Comparison of ENCODE assay signal across 11 cellular contexts in genomic region chr22:42961815-42962214, GRCh38. TPM values are rescaled to one million over a fixed set of nuclear protein-coding genes. Genes with fewer than 3 reads are reported as not detected.
DNase-seq lines count a peak whose midpoint lies in the region; ATAC-seq and TF ChIP-seq lines count a peak whose summit lies in the region.
"Had no signal": no experiment of that assay in that cellular context is flagged by ENCODE, and none has a peak within 500 bp of the region (broad histone marks: within the 10 kb centered on the region; RNA-seq: fewer than 3 reads in every experiment).

No MANE protein-coding gene starts in this region.

- no peak overlapping the region for H3K14ac ChIP-seq in trophoblast cell (ENCODE audit: low read length)

- peaks cover 19% of the 10 kb centered on the region for H3K79me2 ChIP-seq in trophoblast cell (ENCODE audit: control insufficient read depth, insufficient read depth, low read length, poor library complexity)

- H2BK5ac ChIP-seq in trophoblast cell (ENCODE audit: low read depth, low read length, poor library complexity): no peak overlapping the region

- H3K4me1 Mint-ChIP-seq in Caco-2 (ENCODE audit: low read depth, unreplicated experiment) (peaks cover 59% of the 10 kb centered on the region), endothelial cell (ENCODE audit: unreplicated experiment) (peaks cover 79% of the 10 kb centered on the region)

- DNase-seq in Caco-2: no peak
- DNase-seq in NCI-H69 (lab: John Stamatoyannopoulos, UW): peak; percentile 31
- DNase-seq in endothelial cell (ENCODE audit: low spot score): no peak
- no peak for DNase-seq in trophoblast cell
- no peak for DNase-seq in stimulated activated CD4-positive, alpha-beta T cell treated with anti-CD3 and anti-CD28 coated beads, Interleukin-1b, Interleukin-23, amount 100 ng/mL, for 48 hours
- DNase-seq in anterior cingulate cortex (lab: John Stamatoyannopoulos, UW): no peak
- DNase-seq in foreskin keratinocyte: no peak
- DNase-seq: activated T-cell treated with anti-CD3 and anti-CD28 coated beads, Interleukin-2, amount 50 U/mL, for 48 hours; DMS79; NCI-H526 had no signal

- intact Hi-C loops in Caco-2 (cut with micrococcal nuclease; ENCODE audit: unreplicated experiment): no loop called here

- H3K18ac ChIP-seq in trophoblast cell (ENCODE audit: low read length): no peak overlapping the region

- H3K27ac ChIP-seq in trophoblast cell (ENCODE audit: low read depth, low read length) (no peak overlapping the region), foreskin keratinocyte (no peak overlapping the region)

- H3K9ac ChIP-seq in trophoblast cell (ENCODE audit: low read length): no peak overlapping the region

- no peak overlapping the region for H3K23ac ChIP-seq in trophoblast cell (ENCODE audit: low read length)

- H3K9me3 Mint-ChIP-seq in Caco-2 (ENCODE audit: unreplicated experiment) (no peaks in the 10 kb centered on the region), endothelial cell (ENCODE audit: unreplicated experiment) (no peaks in the 10 kb centered on the region)

- H3K79me1 ChIP-seq in trophoblast cell (ENCODE audit: low read length): peaks cover 11% of the 10 kb centered on the region

- no peak overlapping the region for H2BK12ac ChIP-seq in trophoblast cell (ENCODE audit: low read length)

- H2AFZ ChIP-seq in trophoblast cell (ENCODE audit: insufficient read depth, low read length, poor library complexity): no peak overlapping the region

- H3K4me1 ChIP-seq in Caco-2 (peaks cover 44% of the 10 kb centered on the region), trophoblast cell (ENCODE audit: control insufficient read depth in 1 of 2, insufficient read depth in 2 of 2, low read length in 2 of 2) (peaks cover 22 to 25% of the 10 kb centered on the region in 2 experiments), foreskin keratinocyte (peaks cover 13% of the 10 kb centered on the region)

- peak overlapping the region; percentile 9 for H3K4ac ChIP-seq in trophoblast cell (ENCODE audit: low read depth, low read length)

- no peak overlapping the region for H3K4me2 ChIP-seq in trophoblast cell (ENCODE audit: low read length)

- no peaks in the 10 kb centered on the region for H3K27me3 Mint-ChIP-seq in Caco-2 (ENCODE audit: insufficient read depth, unreplicated experiment)
- H3K27me3 Mint-ChIP-seq in endothelial cell (ENCODE audit: unreplicated experiment): peaks cover 15% of the 10 kb centered on the region

- H3K27ac Mint-ChIP-seq in Caco-2 (ENCODE audit: unreplicated experiment) (peak overlapping the region; percentile 79), endothelial cell (ENCODE audit: unreplicated experiment) (peak overlapping the region; percentile 37)

- H3K36me3 ChIP-seq in Caco-2 (ENCODE audit: control insufficient read depth, insufficient read depth, low read length) (no peaks in the 10 kb centered on the region), trophoblast cell (ENCODE audit: control insufficient read depth in 1 of 2, insufficient read depth in 2 of 2, low read length in 2 of 2) (peaks cover 4 to 6% of the 10 kb centered on the region in 2 experiments)

- H3K9me3 ChIP-seq in Caco-2 (no peaks in the 10 kb centered on the region), trophoblast cell (ENCODE audit: insufficient read depth, low read depth, low read length) (no peaks in the 10 kb centered on the region)

- no TSS peak for BruUV-seq in Caco-2 (replicated peaks; lab: Mats Ljungman, UMichigan)

- TF ChIP-seq CTCF in Caco-2 (IDR thresholded peaks at IDR 0.05; ENCODE audit: insufficient read depth in 1 of 2, low read depth in 1 of 2, low read length in 1 of 2, severe bottlenecking in 1 of 2, unreplicated experiment in 1 of 2) (no peak), endothelial cell (IDR thresholded peaks at IDR 0.05; ENCODE audit: unreplicated experiment) (no peak), foreskin keratinocyte (conservative IDR thresholded peaks at IDR 0.05) (no peak)

- no peak overlapping the region for H4K12ac ChIP-seq in trophoblast cell (ENCODE audit: low read depth, low read length)

- H4K91ac ChIP-seq in trophoblast cell (ENCODE audit: low read depth, low read length): no peak overlapping the region

- WGBS in trophoblast cell (ENCODE audit: extremely low coverage, insufficient coverage, insufficient read length): no CpG with 5 or more reads among the region's 6 CpGs

- H3K36me3 Mint-ChIP-seq in Caco-2 (ENCODE audit: insufficient read depth, unreplicated experiment): peaks cover 55% of the 10 kb centered on the region
- peaks cover 7% of the 10 kb centered on the region for H3K36me3 Mint-ChIP-seq in endothelial cell (ENCODE audit: low read depth, unreplicated experiment)

- H4K8ac ChIP-seq in trophoblast cell (ENCODE audit: low read depth, low read length): no peak overlapping the region

- CTCF ChIA-PET in Caco-2 (lab: Charles Lee): interaction anchor here (0.6 to 2.0 kb wide), 2 partner anchors 9 to 94 kb away, joined by 3 to 7 read pairs; no protein-coding TSS in a partner anchor

- H3K27me3 ChIP-seq in Caco-2 (replicated peaks; ENCODE audit: control insufficient read depth, insufficient read depth, low read length): no peaks in the 10 kb centered on the region
- no peaks in the 10 kb centered on the region for H3K27me3 ChIP-seq in trophoblast cell (ENCODE audit: insufficient read depth, low read length)
- H3K27me3 ChIP-seq in foreskin keratinocyte: no peaks in the 10 kb centered on the region

- ATAC-seq in GM21390 (IDR thresholded peaks at IDR 0.05; ENCODE audit: unreplicated experiment) (no peak), foreskin keratinocyte (no peak)

- H3K4me3 Mint-ChIP-seq in Caco-2 (ENCODE audit: unreplicated experiment): no peak overlapping the region
- no peak overlapping the region for H3K4me3 Mint-ChIP-seq in endothelial cell (ENCODE audit: unreplicated experiment)

- H3K4me3 ChIP-seq in Caco-2 (ENCODE audit: low read depth, low read length) (no peak overlapping the region), trophoblast cell (ENCODE audit: low read depth, low read length) (no peak overlapping the region)

- no peak overlapping the region for H2AK5ac ChIP-seq in trophoblast cell (ENCODE audit: low read length)

- no peak overlapping the region for H2BK120ac ChIP-seq in trophoblast cell (ENCODE audit: insufficient read depth, low read length, poor library complexity)

- POLR2A ChIA-PET in Caco-2 (lab: Charles Lee): interaction anchor here (0.7 kb wide), 1 partner anchor 33 kb away, joined by 3 read pairs; no protein-coding TSS in a partner anchor

RNA-seq across cellular contexts. Expression of gene PACSIN2, which starts 53.1 kb away (rescaled TPM):
- total RNA-seq in Caco-2 (2022): 122 and 126 TPM in 2 replicates
- total RNA-seq in endothelial cell (ENCODE audit: unreplicated experiment): 93.7 TPM
- 89.1 and 90.0 TPM in 2 replicates for polyA plus RNA-seq in trophoblast cell (2013)
- total RNA-seq in foreskin keratinocyte: 38.5 and 41.4 TPM in 2 replicates
- 21.6 and 25.9 TPM in 2 replicates for polyA plus RNA-seq in foreskin keratinocyte
